Comparison of ENCODE assay signal across 17 cellular contexts in genomic region chr9:91147079-91147708, GRCh38.
A peak's percentile ranks its signal among the peaks of the same experiment; 100 is the strongest.
DNase-seq lines count a peak whose midpoint lies in the region; ATAC-seq, FAIRE-seq and TF ChIP-seq lines count a peak whose summit lies in the region.
"Had no signal": no experiment of that assay in that cellular context is flagged by ENCODE, and none has a peak within 500 bp of the region (broad histone marks: within the 10 kb centered on the region; RNA-seq: fewer than 3 reads in every experiment).

No MANE protein-coding gene starts in this region.

- TF ChIP-seq EP300 in H1 (IDR thresholded peaks at IDR 0.05; ENCODE audit: borderline replicate concordance in 1 of 2, low read depth in 2 of 2, low read length in 2 of 2) (no peak), SK-N-SH (IDR thresholded peaks at IDR 0.05; ENCODE audit: borderline replicate concordance in 1 of 2, low read depth in 1 of 2, low read length in 1 of 2) (no peak)

- peak overlapping the region; percentile 22 to 96 (median 94); a peak in 21 of 22 replicates for H3K27ac ChIP-seq in BLaER1 treated with 17β-estradiol and CSF1 and Interleukin-3, amounts not matched to agents 10 nM and 100 nM
- no peak overlapping the region for H3K27ac ChIP-seq in GM23338 (ENCODE audit: low read depth)
- no peak overlapping the region for H3K27ac ChIP-seq in H1 (ENCODE audit: low read depth, low read length)
- no peak overlapping the region for H3K27ac ChIP-seq in SK-N-SH (ENCODE audit: low read depth in 2 of 2, low read length in 1 of 2)
- H3K27ac ChIP-seq: ascending aorta, ovary, PC-9, tibial nerve had no signal

- CTCF ChIA-PET in activated B cell treated with CpG ODN at 0.5 μM for 24 hours (lab: Charles Lee) (interaction anchor here (0.5 kb wide), 1 partner anchor 16 kb away, joined by 3 read pairs; no protein-coding TSS in a partner anchor), H1 (lab: Charles Lee; ENCODE audit: partially characterized antibody) (interaction anchor here (0.6 to 1.4 kb wide), 2 partner anchors 12 to 58 kb away, joined by 4 to 5 read pairs; no protein-coding TSS in a partner anchor), SK-N-SH (lab: Yijun Ruan, JAX) (interaction anchor here (0.7 to 0.9 kb wide), 2 partner anchors 11 to 58 kb away, joined by 3 read pairs; no protein-coding TSS in a partner anchor)

- intact Hi-C loops in activated B cell treated with CpG ODN at 0.5 μM for 24 hours (cut with micrococcal nuclease), result loop anchor here (1.0 to 5.0 kb wide), 2 partner anchors 61 to 275 kb away; partner anchors contain the start of gene NFIL3

- H3K79me1 ChIP-seq in H1 (ENCODE audit: low read depth, low read length), result no peaks in the 10 kb centered on the region

- ATAC-seq in GM23338 (peak; percentile 91), activated B cell treated with CpG ODN at 0.5 μM for 24 hours (ENCODE audit: low read depth) (no peak), HG03280 (IDR thresholded peaks at IDR 0.05; ENCODE audit: unreplicated experiment) (no peak)
- ATAC-seq: left lobe of liver had no signal

- no peaks in the 10 kb centered on the region for H4K20me1 ChIP-seq in BLaER1 treated with 17β-estradiol and CSF1 and Interleukin-3, amounts not matched to agents 10 nM and 100 nM
- H4K20me1 ChIP-seq in GM23338 (replicated peaks; ENCODE audit: insufficient read depth) (no peaks in the 10 kb centered on the region), H1 (replicated peaks in 1 of 2; ENCODE audit: control insufficient read depth in 1 of 2, insufficient read depth in 2 of 2, low read length in 2 of 2) (no peaks in the 10 kb centered on the region), SK-N-SH (ENCODE audit: insufficient read depth) (no peaks in the 10 kb centered on the region)

- H3K4me1 ChIP-seq in BLaER1 treated with 17β-estradiol and CSF1 and Interleukin-3, amounts not matched to agents 10 nM and 100 nM, result peaks cover 56 to 66% (median 61%) of the 10 kb centered on the region in 10 experiments
- H3K4me1 ChIP-seq in GM23338 (ENCODE audit: insufficient read depth), result peaks cover 8% of the 10 kb centered on the region; the same call in 1 of the 2 replicates
- H3K4me1 ChIP-seq in H1 (replicated peaks in 1 of 4; ENCODE audit: control insufficient read depth in 3 of 4, insufficient read depth in 4 of 4, low read length in 3 of 4), result peaks cover 0 to 12% (median 9%) of the 10 kb centered on the region in 4 experiments
- no peaks in the 10 kb centered on the region for H3K4me1 ChIP-seq in SK-N-SH (ENCODE audit: control insufficient read depth in 1 of 2, insufficient read depth in 2 of 2, low read depth in 1 of 2, low read length in 1 of 2)
- H3K4me1 ChIP-seq: ascending aorta had no signal

- DNase-seq in GM23338 (ENCODE audit: low spot score) (no peak), activated B cell treated with CpG ODN at 0.5 μM for 24 hours (no peak), H1 (ENCODE audit: low read depth in 1 of 2, low spot score in 2 of 2) (no peak), NCI-H2107 (lab: John Stamatoyannopoulos, UW) (no peak), kidney glomerular epithelial cell (lab: John Stamatoyannopoulos, UW) (no peak), SK-N-SH (no peak)
- DNase-seq: foreskin melanocyte, NCI-H526 treated with DMSO at 0.1 percent for 48 hours, ovary had no signal

- H3K4me3 Mint-ChIP-seq in GM23338 (no peak overlapping the region), activated B cell treated with CpG ODN at 0.5 μM for 24 hours (no peak overlapping the region)
- H3K4me3 Mint-ChIP-seq: B cell had no signal

- H3K9ac ChIP-seq in BLaER1 treated with 17β-estradiol and CSF1 and Interleukin-3, amounts not matched to agents 10 nM and 100 nM, result peak overlapping the region; percentile 2 to 81 (median 41); a peak in 17 of 22 replicates
- H3K9ac ChIP-seq in H1 (replicated peaks in 1 of 4; ENCODE audit: extremely low read depth in 1 of 4, low read depth in 3 of 4, low read length in 3 of 4) (no peak overlapping the region), SK-N-SH (no peak overlapping the region)

- H3K36me3 Mint-ChIP-seq in GM23338 (ENCODE audit: low read depth) (peaks cover 33% of the 10 kb centered on the region), activated B cell treated with CpG ODN at 0.5 μM for 24 hours (ENCODE audit: low read depth) (no peaks in the 10 kb centered on the region)

- H4K8ac ChIP-seq in H1 (ENCODE audit: extremely low read depth, insufficient read depth, low read length), result no peak overlapping the region

- peaks cover 46% of the 10 kb centered on the region for H3K9me3 Mint-ChIP-seq in GM23338
- no peaks in the 10 kb centered on the region for H3K9me3 Mint-ChIP-seq in activated B cell treated with CpG ODN at 0.5 μM for 24 hours

- H3K23me2 ChIP-seq in H1 (ENCODE audit: low read depth, low read length), result no peaks in the 10 kb centered on the region

- peak overlapping the region; percentile 86; the same call in 1 of the 2 replicates for H2BK12ac ChIP-seq in H1 (ENCODE audit: low read depth, low read length)

- no peaks in the 10 kb centered on the region for H3K27me3 ChIP-seq in BLaER1 treated with 17β-estradiol and CSF1 and Interleukin-3, amounts not matched to agents 10 nM and 100 nM
- H3K27me3 ChIP-seq in GM23338 (ENCODE audit: insufficient read depth), result no peaks in the 10 kb centered on the region
- H3K27me3 ChIP-seq in H1 (replicated peaks in 1 of 4; ENCODE audit: control insufficient read depth in 3 of 4, extremely low read depth in 1 of 4, insufficient read depth in 3 of 4, low read length in 3 of 4), result no peaks in the 10 kb centered on the region
- no peaks in the 10 kb centered on the region for H3K27me3 ChIP-seq in SK-N-SH (ENCODE audit: insufficient read depth)
- H3K27me3 ChIP-seq: ascending aorta, ovary, tibial nerve had no signal

- H2BK120ac ChIP-seq in H1 (replicated peaks; ENCODE audit: low read depth, low read length), result no peak overlapping the region

- H2BK15ac ChIP-seq in H1 (ENCODE audit: low read length), result no peak overlapping the region

- 0 out of 2 replicates have a peak, but pooled peaks cover under 1% of the 10 kb centered on the region for H3K9me2 ChIP-seq in GM23338 (ENCODE audit: insufficient read depth)
- no peaks in the 10 kb centered on the region for H3K9me2 ChIP-seq in SK-N-SH

- no peak overlapping the region for H3K18ac ChIP-seq in H1 (ENCODE audit: extremely low read depth, low read length)

- H3K4me3 ChIP-seq in BLaER1 treated with 17β-estradiol and CSF1 and Interleukin-3, amounts not matched to agents 10 nM and 100 nM, result no peak overlapping the region
- H3K4me3 ChIP-seq in GM23338 (no peak overlapping the region), H1 (ENCODE audit: extremely low read depth in 1 of 4, insufficient read depth in 2 of 4, low read depth in 3 of 4, low read length in 4 of 4) (no peak overlapping the region), SK-N-SH (ENCODE audit: low read depth in 2 of 2, low read length in 1 of 2) (no peak overlapping the region)
- H3K4me3 ChIP-seq: ascending aorta, ovary, PC-9, tibial nerve had no signal

- peaks cover 7 to 35% (median 25%) of the 10 kb centered on the region in 11 experiments; a peak in 19 of 22 replicates for H3K9me3 ChIP-seq in BLaER1 treated with 17β-estradiol and CSF1 and Interleukin-3, amounts not matched to agents 10 nM and 100 nM (replicated peaks in 1 of 11)
- H3K9me3 ChIP-seq in H1 (ENCODE audit: insufficient read depth in 2 of 2, low read depth in 1 of 2, low read length in 1 of 2) (peaks cover 13 to 18% of the 10 kb centered on the region in 2 experiments), SK-N-SH (no peaks in the 10 kb centered on the region)
- H3K9me3 ChIP-seq: ascending aorta, ovary had no signal

- POLR2A ChIA-PET in activated B cell treated with CpG ODN at 0.5 μM for 24 hours (lab: Charles Lee) (interaction anchor here (0.6 kb wide), 1 partner anchor 365 kb away, joined by 3 read pairs; no protein-coding TSS in a partner anchor), H1 (lab: Charles Lee; ENCODE audit: partially characterized antibody) (interaction anchor here (1.1 kb wide), 1 partner anchor 12 kb away, joined by 3 read pairs; no protein-coding TSS in a partner anchor), SK-N-SH (lab: Yijun Ruan, JAX) (no interaction called here)

- H3K4me1 Mint-ChIP-seq in GM23338 (peaks cover 20% of the 10 kb centered on the region), activated B cell treated with CpG ODN at 0.5 μM for 24 hours (peaks cover 47% of the 10 kb centered on the region)

- 80% methylated on average over 5 of the region's 5 CpGs; no CpG with 5 or more reads in 1 of the 2 experiments for WGBS in H1 (ENCODE audit: extremely low coverage in 1 of 2, insufficient coverage in 1 of 2, insufficient read length in 1 of 2, insufficient replicate concordance in 2 of 2, low coverage in 1 of 2, low lambda C conversion rate in 2 of 2, missing lambda C conversion rate in 1 of 2), 2 experiments
- WGBS in SK-N-SH (ENCODE audit: low lambda C conversion rate), result 86% methylated on average over 5 of the region's 5 CpGs

- H3K4ac ChIP-seq in H1 (replicated peaks; ENCODE audit: insufficient read length, low read depth, low read length), result no peak overlapping the region

- H3K36me3 ChIP-seq in BLaER1 treated with 17β-estradiol and CSF1 and Interleukin-3, amounts not matched to agents 10 nM and 100 nM, result peaks cover 0 to 16% (median 0%) of the 10 kb centered on the region in 11 experiments; a peak in 3 of 22 replicates
- no peaks in the 10 kb centered on the region for H3K36me3 ChIP-seq in GM23338 (ENCODE audit: insufficient read depth)
- H3K36me3 ChIP-seq in H1 (ENCODE audit: control insufficient read depth in 2 of 4, insufficient read depth in 4 of 4, low read length in 3 of 4), result no peaks in the 10 kb centered on the region; a peak in 1 of 8 replicates
- H3K36me3 ChIP-seq in SK-N-SH (replicated peaks in 1 of 2; ENCODE audit: control insufficient read depth in 1 of 2, insufficient read depth in 2 of 2, low read length in 1 of 2), result no peaks in the 10 kb centered on the region
- H3K36me3 ChIP-seq: ascending aorta, ovary, tibial nerve had no signal

- H3K27me3 Mint-ChIP-seq in GM23338 (ENCODE audit: insufficient read depth, low read depth, poor library complexity) (peaks cover 9% of the 10 kb centered on the region), activated B cell treated with CpG ODN at 0.5 μM for 24 hours (no peaks in the 10 kb centered on the region)
- H3K27me3 Mint-ChIP-seq: B cell had no signal

- peak overlapping the region; percentile 79 to 94 (median 90) for H3K4me2 ChIP-seq in BLaER1 treated with 17β-estradiol and CSF1 and Interleukin-3, amounts not matched to agents 10 nM and 100 nM
- H3K4me2 ChIP-seq in GM23338 (no peak overlapping the region), H1 (ENCODE audit: insufficient read depth in 1 of 2, low read depth in 2 of 2, low read length in 2 of 2) (peak overlapping the region; percentile 9 to 11; a peak in 1 of 4 replicates), SK-N-SH (no peak overlapping the region)
- H3K4me2 ChIP-seq: PC-9 had no signal

- peak overlapping the region; percentile 29 for H4K91ac ChIP-seq in H1 (replicated peaks; ENCODE audit: insufficient read length, low read length)

- no peaks in the 10 kb centered on the region for H3F3A ChIP-seq in GM23338 (replicated peaks; ENCODE audit: low read depth)
- H3F3A ChIP-seq in SK-N-SH (replicated peaks; ENCODE audit: insufficient read depth), result no peaks in the 10 kb centered on the region

- H3K56ac ChIP-seq in H1 (replicated peaks; ENCODE audit: insufficient read length, low read depth, low read length), result no peak overlapping the region

- no peak overlapping the region for H2AK5ac ChIP-seq in H1 (ENCODE audit: low read depth, low read length)

- no peak overlapping the region for H3K14ac ChIP-seq in H1 (ENCODE audit: insufficient read length)

- no peaks in the 10 kb centered on the region for H3K79me2 ChIP-seq in GM23338 (replicated peaks; ENCODE audit: insufficient read depth)
- H3K79me2 ChIP-seq in H1 (ENCODE audit: control insufficient read depth in 1 of 2, insufficient read depth in 2 of 2, low read length in 2 of 2), result no peaks in the 10 kb centered on the region
- no peaks in the 10 kb centered on the region for H3K79me2 ChIP-seq in SK-N-SH (ENCODE audit: insufficient read depth)

- H3K27ac Mint-ChIP-seq in GM23338, result no peak overlapping the region; the same call in 1 of the 2 replicates
- peak overlapping the region; percentile 36 for H3K27ac Mint-ChIP-seq in activated B cell treated with CpG ODN at 0.5 μM for 24 hours

- FAIRE-seq in H1 (lab: Jason Lieb, UNC), result no peak
- FAIRE-seq: colon had no signal

- TF ChIP-seq RAD21 in H1 (IDR thresholded peaks at IDR 0.05 in 1 of 2, conservative IDR thresholded peaks at IDR 0.05 in 1 of 2; ENCODE audit: low read depth in 2 of 2, low read length in 2 of 2) (no peak), SK-N-SH (IDR thresholded peaks at IDR 0.05; ENCODE audit: low read length) (no peak)

- H2AFZ ChIP-seq in GM23338, result no peak overlapping the region
- H2AFZ ChIP-seq in H1 (ENCODE audit: low read length), result no peak overlapping the region
- no peak overlapping the region for H2AFZ ChIP-seq in SK-N-SH (ENCODE audit: low read depth)
- H2AFZ ChIP-seq: PC-9 had no signal

- no peak overlapping the region for H4K5ac ChIP-seq in H1 (ENCODE audit: insufficient read length, low read depth, low read length)

- H3K23ac ChIP-seq in H1 (ENCODE audit: insufficient read length), result no peak overlapping the region

- TF ChIP-seq CTCF in GM23338 (conservative IDR thresholded peaks at IDR 0.05; ENCODE audit: low read depth in 2 of 2) (no peak), activated B cell treated with CpG ODN at 0.5 μM for 24 hours (IDR thresholded peaks at IDR 0.05) (no peak), H1 (IDR thresholded peaks at IDR 0.05; ENCODE audit: control extremely low read depth in 1 of 3, insufficient read depth in 1 of 3, low read depth in 1 of 3, low read length in 3 of 3) (no peak), SK-N-SH (IDR thresholded peaks at IDR 0.05) (no peak)

- peak overlapping the region; percentile 35; the same call in 1 of the 2 replicates for H2BK5ac ChIP-seq in H1 (ENCODE audit: low read depth, low read length)

- no peak for TF ChIP-seq POLR2A in H1 (IDR thresholded peaks at IDR 0.05; ENCODE audit: control extremely low read depth in 1 of 2, low read depth in 2 of 2, low read length in 2 of 2)

- H2BK20ac ChIP-seq in H1 (ENCODE audit: low read length), result no peak overlapping the region

Comparison
In these comparisons a context has a peak if more than half of its experiments do, and no peak if none do; other contexts are left out.
1. H3K27ac ChIP-seq: peak in BLaER1 treated with 17β-estradiol and CSF1 and Interleukin-3, amounts not matched to agents 10 nM and 100 nM (11 of 11); none in GM23338 (single experiment), H1 (single experiment) and SK-N-SH (0 of 2).
2. H3K4me2 ChIP-seq: peak in BLaER1 treated with 17β-estradiol and CSF1 and Interleukin-3, amounts not matched to agents 10 nM and 100 nM (11 of 11) and H1 (2 of 2); none in GM23338 (single experiment) and SK-N-SH (single experiment).
3. H3K9ac ChIP-seq: peak in BLaER1 treated with 17β-estradiol and CSF1 and Interleukin-3, amounts not matched to agents 10 nM and 100 nM (11 of 11); none in H1 (0 of 4) and SK-N-SH (single experiment).